Comparison of ENCODE assay signal across 8 cellular contexts in the genomic region with DNA sequence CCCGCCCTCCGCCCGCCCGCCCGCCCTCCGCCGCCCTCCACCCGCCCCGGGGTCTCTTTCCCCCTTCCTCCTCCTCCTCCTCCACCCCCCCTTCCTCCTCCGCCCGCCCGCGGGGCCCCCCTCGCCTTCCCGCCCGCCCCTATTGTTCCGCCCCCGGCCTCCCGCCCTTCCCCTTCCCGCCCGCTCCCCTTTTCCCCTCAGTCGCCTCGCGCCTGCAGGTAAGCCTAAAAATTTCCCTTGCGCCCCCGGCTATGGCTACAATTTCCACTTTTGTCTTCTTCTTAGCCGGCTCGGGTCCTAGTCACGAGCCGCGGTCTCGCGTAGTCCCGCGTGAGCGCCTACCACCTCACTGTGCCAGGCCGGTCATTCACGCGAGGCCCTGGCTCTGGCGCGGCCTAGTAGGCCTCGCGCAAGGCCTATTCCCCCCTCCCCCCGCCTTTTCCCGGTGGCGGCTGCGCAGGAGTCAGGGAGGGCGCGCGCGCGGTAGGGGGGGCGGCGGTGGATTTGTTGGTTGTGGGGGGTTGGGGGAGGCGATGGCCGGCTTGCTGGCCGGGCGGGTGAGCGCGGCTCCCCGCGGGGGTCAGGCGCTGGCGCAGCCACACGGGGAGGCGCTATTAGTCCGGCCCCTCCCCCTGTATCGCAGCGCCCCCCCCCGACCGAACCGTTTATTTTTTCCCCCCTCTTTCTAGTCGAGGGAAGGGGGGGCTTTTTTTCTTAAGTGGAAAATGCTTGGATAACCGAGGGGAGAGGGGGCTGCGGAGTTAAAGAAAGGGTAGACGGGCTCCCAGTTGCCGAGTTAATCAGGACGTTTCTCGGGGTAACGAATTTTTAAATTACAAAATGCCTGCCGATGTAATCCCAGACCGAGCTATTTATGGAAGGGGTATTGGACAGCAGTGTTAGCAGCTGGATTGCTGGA. TPM values are rescaled to one million over a fixed set of nuclear protein-coding genes. Genes with fewer than 3 reads are reported as not detected.
DNase-seq lines count a peak whose midpoint lies in the region; FAIRE-seq lines count a peak whose summit lies in the region.

No MANE protein-coding gene starts in this region.

- peak overlapping the region; percentile 10 for H3K4ac ChIP-seq in neuronal stem cell (ENCODE audit: low read length)

- CTCF ChIA-PET in activated naive CD4-positive, alpha-beta T cell treated with anti-CD3 and anti-CD28 coated beads for 36 hours (lab: Charles Lee), result interaction anchor here (0.7 to 3.3 kb wide), 5 partner anchors 23 to 131 kb away, joined by 3 to 25 read pairs (median 4); a partner anchor contains a TSS

- H3K4me3 Mint-ChIP-seq in activated naive CD4-positive, alpha-beta T cell treated with anti-CD3 and anti-CD28 coated beads for 36 hours, result peak overlapping the region; percentile 99

- peak overlapping the region; percentile 79 for H4K91ac ChIP-seq in neuronal stem cell (ENCODE audit: low read depth, low read length, poor library complexity)

- DNase-seq in NCI-H1436 (lab: John Stamatoyannopoulos, UW) (peak; percentile 54), NCI-H1436 treated with DMSO at 0.1 percent for 48 hours (lab: John Stamatoyannopoulos, UW) (no peak), SJSA1 (ENCODE audit: low read depth in 1 of 2, low spot score in 2 of 2) (peak; percentile 83 to 92), frontal cortex (ENCODE audit: low spot score in 2 of 2) (peak; percentile 83 to 88), neuronal stem cell (ENCODE audit: low spot score) (peak; percentile 92)
- peak; percentile 70 for DNase-seq in activated naive CD4-positive, alpha-beta T cell treated with anti-CD3 and anti-CD28 coated beads for 36 hours

- intact Hi-C loops in activated naive CD4-positive, alpha-beta T cell treated with anti-CD3 and anti-CD28 coated beads for 36 hours (cut with micrococcal nuclease), result loop anchor here (1.0 to 10.0 kb wide), 7 partner anchors 31 to 828 kb away; a partner anchor contains a TSS

- H2BK15ac ChIP-seq in neuronal stem cell (ENCODE audit: low read length), result no peak overlapping the region

- peak overlapping the region; percentile 99 for H3K18ac ChIP-seq in neuronal stem cell (ENCODE audit: low read length)

- H3K4me3 ChIP-seq in SJSA1 (peak overlapping the region; percentile 93), neuronal stem cell (ENCODE audit: low read length in 2 of 2) (peak overlapping the region; percentile 95 to 100), stomach smooth muscle (ENCODE audit: low read length in 2 of 2) (peak overlapping the region; percentile 85 to 88)

- no CpG with 5 or more reads among the region's 82 CpGs for WGBS in neuronal stem cell (ENCODE audit: extremely low coverage in 2 of 2, insufficient read length in 2 of 2, insufficient replicate concordance in 1 of 2), 2 donors

- no peaks in the 10 kb centered on the region for H3K27me3 Mint-ChIP-seq in activated naive CD4-positive, alpha-beta T cell treated with anti-CD3 and anti-CD28 coated beads for 36 hours (ENCODE audit: low read depth)

- peaks cover 55% of the 10 kb centered on the region for H3K36me3 Mint-ChIP-seq in activated naive CD4-positive, alpha-beta T cell treated with anti-CD3 and anti-CD28 coated beads for 36 hours (ENCODE audit: low read depth)

- H3K4me1 ChIP-seq in SJSA1 (replicated peaks) (peaks cover 17% of the 10 kb centered on the region), neuronal stem cell (ENCODE audit: control insufficient read depth in 2 of 2, insufficient read depth in 1 of 2, low read depth in 1 of 2, low read length in 2 of 2) (peaks cover 2 to 16% of the 10 kb centered on the region in 2 donors), stomach smooth muscle (ENCODE audit: control insufficient read depth, insufficient read depth, low read length) (peaks cover 21% of the 10 kb centered on the region)

- H2AK5ac ChIP-seq in neuronal stem cell (ENCODE audit: low read depth, low read length), result peak overlapping the region; percentile 97

- H2AFZ ChIP-seq in neuronal stem cell (ENCODE audit: low read length), result peak overlapping the region; percentile 61

- no peaks in the 10 kb centered on the region for H3K9me3 ChIP-seq in KOPT-K1 (ENCODE audit: insufficient read depth, low read length, poor library complexity, severe bottlenecking)
- H3K9me3 ChIP-seq in SJSA1 (replicated peaks), result no peaks in the 10 kb centered on the region
- H3K9me3 ChIP-seq in neuronal stem cell (replicated peaks in 1 of 2; ENCODE audit: control insufficient read depth in 2 of 2, insufficient read depth in 1 of 2, low read depth in 1 of 2, low read length in 2 of 2), result peaks cover 0 to 2% of the 10 kb centered on the region in 2 donors
- no peaks in the 10 kb centered on the region for H3K9me3 ChIP-seq in stomach smooth muscle (ENCODE audit: control insufficient read depth in 2 of 2, low read length in 2 of 2)

- no peak overlapping the region for H2BK5ac ChIP-seq in neuronal stem cell (ENCODE audit: low read length)

- FAIRE-seq in frontal cortex (lab: Jason Lieb, UNC), result no peak

- H2BK12ac ChIP-seq in neuronal stem cell (ENCODE audit: low read length), result no peak overlapping the region

- H3K27ac Mint-ChIP-seq in activated naive CD4-positive, alpha-beta T cell treated with anti-CD3 and anti-CD28 coated beads for 36 hours, result peak overlapping the region; percentile 99

- H3K4me1 Mint-ChIP-seq in activated naive CD4-positive, alpha-beta T cell treated with anti-CD3 and anti-CD28 coated beads for 36 hours (ENCODE audit: low read depth), result peaks cover 36% of the 10 kb centered on the region

- no peaks in the 10 kb centered on the region for H3K9me3 Mint-ChIP-seq in activated naive CD4-positive, alpha-beta T cell treated with anti-CD3 and anti-CD28 coated beads for 36 hours

- H3K14ac ChIP-seq in neuronal stem cell (ENCODE audit: low read length), result peak overlapping the region; percentile 71

- no peak overlapping the region for H4K8ac ChIP-seq in neuronal stem cell (ENCODE audit: low read depth, low read length)

- peak overlapping the region; percentile 99 for H2BK120ac ChIP-seq in neuronal stem cell (ENCODE audit: low read depth, low read length)

- H3K79me1 ChIP-seq in neuronal stem cell (ENCODE audit: low read depth, low read length), result no peaks in the 10 kb centered on the region

- peaks cover 55% of the 10 kb centered on the region for H3K36me3 ChIP-seq in KOPT-K1 (ENCODE audit: insufficient read depth, low read length)
- H3K36me3 ChIP-seq in SJSA1, result peaks cover 59% of the 10 kb centered on the region
- peaks cover 27 to 53% of the 10 kb centered on the region in 2 donors for H3K36me3 ChIP-seq in neuronal stem cell (replicated peaks in 1 of 2; ENCODE audit: control insufficient read depth in 2 of 2, insufficient read depth in 2 of 2, low read length in 2 of 2)
- H3K36me3 ChIP-seq in stomach smooth muscle (ENCODE audit: control insufficient read depth in 2 of 2, insufficient read depth in 2 of 2, low read length in 2 of 2), result peaks cover 25 to 28% of the 10 kb centered on the region in 2 donors

- peak overlapping the region; percentile 36 for H3K4me2 ChIP-seq in neuronal stem cell (ENCODE audit: insufficient read depth, low read length, poor library complexity, severe bottlenecking)

- peak overlapping the region; percentile 98 for H3K27ac ChIP-seq in KOPT-K1 (ENCODE audit: low read depth, low read length, poor library complexity, severe bottlenecking)
- H3K27ac ChIP-seq in SJSA1, result peak overlapping the region; percentile 97
- H3K27ac ChIP-seq in neuronal stem cell (replicated peaks; ENCODE audit: low read length), result peak overlapping the region; percentile 98
- peak overlapping the region; percentile 92 for H3K27ac ChIP-seq in stomach smooth muscle (ENCODE audit: low read length)

- H3K23ac ChIP-seq in neuronal stem cell (ENCODE audit: low read depth, low read length, poor library complexity), result peak overlapping the region; percentile 96

- H3K27me3 ChIP-seq in SJSA1 (replicated peaks) (no peaks in the 10 kb centered on the region), neuronal stem cell (ENCODE audit: control insufficient read depth in 3 of 3, insufficient read depth in 3 of 3, low read depth in 1 of 3, low read length in 3 of 3) (no peaks in the 10 kb centered on the region), stomach smooth muscle (ENCODE audit: control insufficient read depth in 1 of 2, insufficient read depth in 2 of 2, low read length in 2 of 2) (no peaks in the 10 kb centered on the region)

- H3K9ac ChIP-seq in neuronal stem cell (ENCODE audit: low read depth, low read length, poor library complexity) (peak overlapping the region; percentile 97), stomach smooth muscle (ENCODE audit: low read length in 2 of 2) (peak overlapping the region; percentile 85 to 92)

RNA-seq across cellular contexts. Expression of a gene that starts 0.5 kb away (rescaled TPM):
- 153 and 157 TPM in 2 replicates for total RNA-seq in SJSA1 (2014; rRNA removed; shearing (Covaris generic))
- total RNA-seq in activated naive CD4-positive, alpha-beta T cell treated with anti-CD3 and anti-CD28 coated beads for 36 hours, result 1,000 to 10,000 TPM; 1,085 to 1,132 TPM
- total RNA-seq in frontal cortex, result 157 TPM
- polyA plus RNA-seq in neuronal stem cell (2013, experiment 1 of 2), result 903 TPM
- 910 TPM for polyA plus RNA-seq in neuronal stem cell (2013, experiment 2 of 2)

RNA-seq across cellular contexts. Expression of a gene that starts 10.9 kb away (rescaled TPM):
- total RNA-seq in SJSA1 (2014; rRNA removed; shearing (Covaris generic)), result 44.7 and 80.1 TPM in 2 replicates
- 100 to 1,000 TPM; 207 to 216 TPM for total RNA-seq in activated naive CD4-positive, alpha-beta T cell treated with anti-CD3 and anti-CD28 coated beads for 36 hours
- total RNA-seq in frontal cortex, result 4.9 TPM
- polyA plus RNA-seq in neuronal stem cell (2013, experiment 1 of 2), result 119 TPM
- 121 TPM for polyA plus RNA-seq in neuronal stem cell (2013, experiment 2 of 2)

RNA-seq across cellular contexts. Expression of a gene that starts 28.8 kb away (rescaled TPM):
- not detected in 2 replicates for total RNA-seq in SJSA1 (2014; rRNA removed; shearing (Covaris generic))
- not detected for total RNA-seq in activated naive CD4-positive, alpha-beta T cell treated with anti-CD3 and anti-CD28 coated beads for 36 hours
- not detected for total RNA-seq in frontal cortex
- 0.46 TPM for polyA plus RNA-seq in neuronal stem cell (2013, experiment 1 of 2)
- polyA plus RNA-seq in neuronal stem cell (2013, experiment 2 of 2), result 0.42 TPM

RNA-seq across cellular contexts. Expression of a gene that starts 46.8 kb away (rescaled TPM):
- total RNA-seq in SJSA1 (2014; rRNA removed; shearing (Covaris generic)), result 6.7 and 8.6 TPM in 2 replicates
- total RNA-seq in activated naive CD4-positive, alpha-beta T cell treated with anti-CD3 and anti-CD28 coated beads for 36 hours, result 1 to 10 TPM; 6.0 to 8.2 TPM
- 34.6 TPM for total RNA-seq in frontal cortex
- polyA plus RNA-seq in neuronal stem cell (2013, experiment 1 of 2), result 20.6 TPM
- polyA plus RNA-seq in neuronal stem cell (2013, experiment 2 of 2), result 19.7 TPM

RNA-seq across cellular contexts. Expression of a gene that starts 48.7 kb away (rescaled TPM):
- 38.3 and 39.0 TPM in 2 replicates for total RNA-seq in SJSA1 (2014; rRNA removed; shearing (Covaris generic))
- 10 to 100 TPM; 25.0 to 26.8 TPM for total RNA-seq in activated naive CD4-positive, alpha-beta T cell treated with anti-CD3 and anti-CD28 coated beads for 36 hours
- total RNA-seq in frontal cortex, result 26.9 TPM
- 30.1 TPM for polyA plus RNA-seq in neuronal stem cell (2013, experiment 1 of 2)
- 30.0 TPM for polyA plus RNA-seq in neuronal stem cell (2013, experiment 2 of 2)
